Comparison of ENCODE assay signal across 12 cellular contexts in the genomic region with DNA sequence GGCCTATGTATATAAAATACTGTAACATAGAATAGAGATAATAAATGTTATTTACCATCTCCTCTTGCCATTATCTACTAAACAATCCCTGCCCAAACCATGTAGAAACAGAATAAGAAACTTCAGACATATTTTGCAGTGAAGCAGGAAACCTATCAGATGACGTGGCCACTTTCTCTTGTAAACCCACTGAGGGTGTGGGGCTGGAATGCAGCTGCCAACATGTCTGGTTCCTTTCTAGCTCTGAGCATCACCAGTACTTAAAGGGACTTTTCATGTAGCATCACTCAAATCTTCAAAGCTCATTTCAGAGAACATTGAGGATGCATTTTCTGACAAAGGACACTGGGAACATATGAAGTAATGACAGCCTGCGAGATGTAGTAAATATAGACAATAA.
DNase-seq lines count a peak whose midpoint lies in the region; ATAC-seq and TF ChIP-seq lines count a peak whose summit lies in the region.
"Had no signal": no experiment of that assay in that cellular context is flagged by ENCODE, and none has a peak within 500 bp of the region (broad histone marks: within the 10 kb centered on the region; RNA-seq: fewer than 3 reads in every experiment).

No MANE protein-coding gene starts in this region.

- TF ChIP-seq CTCF in IMR-90 (conservative IDR thresholded peaks at IDR 0.05; ENCODE audit: low read depth, low read length) (no peak), left ventricle myocardium inferior (IDR thresholded peaks at IDR 0.05; ENCODE audit: borderline replicate concordance) (no peak)

- H4K5ac ChIP-seq in IMR-90 (ENCODE audit: low read depth, low read length) = no peak overlapping the region

- no peak overlapping the region for H3K14ac ChIP-seq in IMR-90 (replicated peaks; ENCODE audit: low read depth, low read length)

- H3K4me1 ChIP-seq in CD4-positive, alpha-beta memory T cell (ENCODE audit: insufficient read depth, low read length) = no peaks in the 10 kb centered on the region
- H3K4me1 ChIP-seq in IMR-90 (ENCODE audit: control insufficient read depth, insufficient read depth, low read length) = peaks cover 5% of the 10 kb centered on the region
- no peaks in the 10 kb centered on the region for H3K4me1 ChIP-seq in left ventricle myocardium inferior
- H3K4me1 ChIP-seq: tibial artery had no signal

- no peak overlapping the region for H3K4me3 Mint-ChIP-seq in CD4-positive, alpha-beta memory T cell
- no peak overlapping the region for H3K4me3 Mint-ChIP-seq in effector memory CD8-positive, alpha-beta T cell
- H3K4me3 Mint-ChIP-seq in activated CD4-positive, alpha-beta T cell treated with anti-CD3 and anti-CD28 coated beads, Interleukin-2, amount 10 ng/mL, durations not matched to agents 24 days and 14 days = no peak overlapping the region
- H3K4me3 Mint-ChIP-seq: activated naive CD8-positive, alpha-beta T cell treated with anti-CD3 and anti-CD28 coated beads, Interleukin-2, amount 10 ng/mL, durations not matched to agents 7 days and 5 days had no signal

- WGBS in IMR-90 (ENCODE audit: extremely low coverage in 2 of 2, insufficient read length in 1 of 2), 2 experiments = no CpG with 5 or more reads among the region's 2 CpGs

- H4K91ac ChIP-seq in IMR-90 (ENCODE audit: insufficient read depth, low read depth, low read length) = 0 out of 2 replicates have a peak overlapping the region, but pooled peaks have one; percentile 10

- peak; percentile 48 for ATAC-seq in GM21360 (IDR thresholded peaks at IDR 0.05; ENCODE audit: unreplicated experiment)
- ATAC-seq in IMR-90 (ENCODE audit: low read depth) = peak; percentile 81
- ATAC-seq in effector memory CD8-positive, alpha-beta T cell (replicated peaks) = peak; percentile 68
- no peak for ATAC-seq in HG03457 (IDR thresholded peaks at IDR 0.05; ENCODE audit: unreplicated experiment)

- H3K4ac ChIP-seq in IMR-90 (ENCODE audit: low read depth, low read length) = no peak overlapping the region

- H2BK20ac ChIP-seq in IMR-90 (ENCODE audit: low read depth, low read length) = 0 out of 2 replicates have a peak overlapping the region, but pooled peaks have one; percentile 30

- no peak overlapping the region for H3K9ac ChIP-seq in IMR-90 (ENCODE audit: low read depth, low read length)

- CTCF ChIA-PET in CD4-positive, alpha-beta memory T cell (lab: Charles Lee; ENCODE audit: partially characterized antibody) = interaction anchor here (0.8 kb wide), 1 partner anchor 38 kb away, joined by 3 read pairs; no protein-coding TSS in a partner anchor
- CTCF ChIA-PET in IMR-90 (lab: Yijun Ruan, JAX) = interaction anchor here (0.6 to 1.1 kb wide), 2 partner anchors 33 to 133 kb away, joined by 3 read pairs; no protein-coding TSS in a partner anchor

- peaks cover 7 to 10% (median 8%) of the 10 kb centered on the region in 4 donors for H3K4me1 Mint-ChIP-seq in CD4-positive, alpha-beta memory T cell
- H3K4me1 Mint-ChIP-seq in effector memory CD8-positive, alpha-beta T cell (ENCODE audit: low read depth in 2 of 2) = peaks cover 2 to 5% of the 10 kb centered on the region in 2 donors
- H3K4me1 Mint-ChIP-seq in activated CD4-positive, alpha-beta T cell treated with anti-CD3 and anti-CD28 coated beads, Interleukin-2, amount 10 ng/mL, durations not matched to agents 24 days and 14 days = no peaks in the 10 kb centered on the region

- H3K23ac ChIP-seq in IMR-90 (ENCODE audit: low read depth, low read length) = no peak overlapping the region

- POLR2A ChIA-PET in CD4-positive, alpha-beta memory T cell (lab: Charles Lee; ENCODE audit: partially characterized antibody) = interaction anchor here (1.0 kb wide), 1 partner anchor 9 kb away, joined by 6 read pairs; no protein-coding TSS in a partner anchor
- POLR2A ChIA-PET in IMR-90 (lab: Charles Lee; ENCODE audit: unreplicated experiment) = no interaction called here

- H3K56ac ChIP-seq in IMR-90 (ENCODE audit: extremely low read depth, insufficient read depth, low read length) = no peak overlapping the region

- no peak overlapping the region for H2AK5ac ChIP-seq in IMR-90 (ENCODE audit: low read depth, low read length)

- H2BK15ac ChIP-seq in IMR-90 (ENCODE audit: low read depth, low read length) = no peak overlapping the region

- no peak overlapping the region for H3K27ac ChIP-seq in CD4-positive, alpha-beta memory T cell (ENCODE audit: low read depth, low read length)
- H3K27ac ChIP-seq in IMR-90 (ENCODE audit: insufficient read depth, low read length) (no peak overlapping the region), left ventricle myocardium inferior (replicated peaks) (no peak overlapping the region)
- H3K27ac ChIP-seq: tibial artery had no signal

- H3K36me3 Mint-ChIP-seq in CD4-positive, alpha-beta memory T cell = peaks cover 2 to 7% of the 10 kb centered on the region in 2 donors
- H3K36me3 Mint-ChIP-seq in effector memory CD8-positive, alpha-beta T cell (ENCODE audit: insufficient read depth) = no peaks in the 10 kb centered on the region
- H3K36me3 Mint-ChIP-seq in activated CD4-positive, alpha-beta T cell treated with anti-CD3 and anti-CD28 coated beads, Interleukin-2, amount 10 ng/mL, durations not matched to agents 24 days and 14 days (ENCODE audit: low read depth) = no peaks in the 10 kb centered on the region

- H2BK5ac ChIP-seq in IMR-90 (ENCODE audit: low read depth, low read length, poor library complexity, severe bottlenecking) = no peak overlapping the region

- H3K27me3 ChIP-seq in CD4-positive, alpha-beta memory T cell (ENCODE audit: insufficient read depth, low read length) = peaks cover 3% of the 10 kb centered on the region
- no peaks in the 10 kb centered on the region for H3K27me3 ChIP-seq in IMR-90 (ENCODE audit: control insufficient read depth, insufficient read depth, low read length)
- no peaks in the 10 kb centered on the region for H3K27me3 ChIP-seq in left ventricle myocardium inferior (ENCODE audit: low read depth)
- H3K27me3 ChIP-seq: tibial artery had no signal

- peak overlapping the region in 1 of 2 experiments; percentile 32; a peak in 1 of 4 replicates for H4K8ac ChIP-seq in IMR-90 (ENCODE audit: low read depth in 2 of 2, low read length in 2 of 2)

- H3K9me3 ChIP-seq in CD4-positive, alpha-beta memory T cell (ENCODE audit: control insufficient read depth in 1 of 2, low read length in 2 of 2) = no peaks in the 10 kb centered on the region
- H3K9me3 ChIP-seq in IMR-90 (ENCODE audit: control insufficient read depth, insufficient read depth, low read length) (peaks cover 3% of the 10 kb centered on the region; the same call in 1 of the 2 replicates), left ventricle myocardium inferior (replicated peaks) (peaks cover 10% of the 10 kb centered on the region)

- H3K4me2 ChIP-seq in IMR-90 (ENCODE audit: low read depth, low read length) = no peak overlapping the region

- no peaks in the 10 kb centered on the region for H3K79me1 ChIP-seq in IMR-90 (ENCODE audit: low read depth in 1 of 2, low read length in 2 of 2)

- no peak for TF ChIP-seq RAD21 in IMR-90 (IDR thresholded peaks at IDR 0.05; ENCODE audit: low read length)

- no TSS peak for BruUV-seq in IMR-90 (replicated peaks; lab: Mats Ljungman, UMichigan)

- H3K4me3 ChIP-seq in CD4-positive, alpha-beta memory T cell (ENCODE audit: low read length in 2 of 2) = no peak overlapping the region
- no peak overlapping the region for H3K4me3 ChIP-seq in IMR-90 (ENCODE audit: insufficient read depth, low read depth, low read length)
- H3K4me3 ChIP-seq in left ventricle myocardium inferior = no peak overlapping the region
- H3K4me3 ChIP-seq: tibial artery had no signal

- dilution Hi-C loops in IMR-90 (cut with HindIII; ENCODE audit: low sequenced_read_pairs, unreplicated experiment) = no loop called here

- no peak overlapping the region; the same call in 1 of the 2 replicates for H3K18ac ChIP-seq in IMR-90 (ENCODE audit: low read depth, low read length)

- DNase-seq in CD4-positive, alpha-beta memory T cell = peak; percentile 12 to 52 (median 24)
- DNase-seq in IMR-90 = peak; percentile 61
- no peak for DNase-seq in effector memory CD8-positive, alpha-beta T cell
- DNase-seq in left ventricle myocardium inferior = no peak
- no peak for DNase-seq in SW 1271 (lab: John Stamatoyannopoulos, UW)
- no peak for DNase-seq in activated CD4-positive, alpha-beta T cell treated with anti-CD3 and anti-CD28 coated beads, Interleukin-2, amount 10 ng/mL, durations not matched to agents 24 days and 14 days
- DNase-seq: activated naive CD8-positive, alpha-beta T cell treated with anti-CD3 and anti-CD28 coated beads, Interleukin-2, amount 10 ng/mL, durations not matched to agents 7 days and 5 days; NCI-H345; T-helper 9 cell; tibial artery had no signal

- no peak overlapping the region for H2AK9ac ChIP-seq in IMR-90 (replicated peaks; ENCODE audit: low read depth, low read length, poor library complexity)

- H3K9me1 ChIP-seq in IMR-90 (ENCODE audit: insufficient read depth, low read length) = no peaks in the 10 kb centered on the region

- H3K27me3 Mint-ChIP-seq in CD4-positive, alpha-beta memory T cell = peaks cover 20 to 43% of the 10 kb centered on the region in 2 donors
- H3K27me3 Mint-ChIP-seq in effector memory CD8-positive, alpha-beta T cell = peaks cover 74 to 84% of the 10 kb centered on the region in 2 donors
- peaks cover 49% of the 10 kb centered on the region for H3K27me3 Mint-ChIP-seq in activated CD4-positive, alpha-beta T cell treated with anti-CD3 and anti-CD28 coated beads, Interleukin-2, amount 10 ng/mL, durations not matched to agents 24 days and 14 days

- H2AFZ ChIP-seq in IMR-90 (replicated peaks; ENCODE audit: low read length, poor library complexity) = no peak overlapping the region

- H3K27ac Mint-ChIP-seq in CD4-positive, alpha-beta memory T cell = peak overlapping the region in 1 of 7 donors; percentile 10
- no peak overlapping the region for H3K27ac Mint-ChIP-seq in effector memory CD8-positive, alpha-beta T cell
- no peak overlapping the region for H3K27ac Mint-ChIP-seq in activated CD4-positive, alpha-beta T cell treated with anti-CD3 and anti-CD28 coated beads, Interleukin-2, amount 10 ng/mL, durations not matched to agents 24 days and 14 days
- H3K27ac Mint-ChIP-seq: activated naive CD8-positive, alpha-beta T cell treated with anti-CD3 and anti-CD28 coated beads, Interleukin-2, amount 10 ng/mL, durations not matched to agents 7 days and 5 days had no signal

- no peaks in the 10 kb centered on the region for H4K20me1 ChIP-seq in IMR-90 (ENCODE audit: insufficient read depth, low read length)

- H3K36me3 ChIP-seq in CD4-positive, alpha-beta memory T cell (ENCODE audit: insufficient read depth, low read length) = no peaks in the 10 kb centered on the region
- H3K36me3 ChIP-seq in IMR-90 (ENCODE audit: control insufficient read depth, insufficient read depth, low read length) = no peaks in the 10 kb centered on the region
- no peaks in the 10 kb centered on the region for H3K36me3 ChIP-seq in left ventricle myocardium inferior
- H3K36me3 ChIP-seq: tibial artery had no signal

- TF ChIP-seq POLR2A in IMR-90 (IDR thresholded peaks at IDR 0.05; ENCODE audit: low read depth, low read length) = no peak

- H2BK120ac ChIP-seq in IMR-90 (ENCODE audit: low read depth, low read length) = peak overlapping the region; percentile 1; the same call in 1 of the 2 replicates

- in situ Hi-C loops in IMR-90 (cut with MboI; ENCODE audit: low sequenced_read_pairs) = no loop called here

- intact Hi-C loops in CD4-positive, alpha-beta memory T cell (cut with micrococcal nuclease) = no loop called here
- intact Hi-C loops in IMR-90 (cut with micrococcal nuclease) = no loop called here
- intact Hi-C loops in left ventricle myocardium inferior (cut with micrococcal nuclease) = no loop called here
- intact Hi-C loops in activated CD4-positive, alpha-beta T cell treated with anti-CD3 and anti-CD28 coated beads, Interleukin-2, amount 10 ng/mL, durations not matched to agents 24 days and 14 days (cut with micrococcal nuclease) = no loop called here

- peaks cover 6 to 21% (median 11%) of the 10 kb centered on the region in 8 donors for H3K9me3 Mint-ChIP-seq in CD4-positive, alpha-beta memory T cell
- H3K9me3 Mint-ChIP-seq in effector memory CD8-positive, alpha-beta T cell = peaks cover 3 to 13% of the 10 kb centered on the region in 2 donors
- peaks cover 18% of the 10 kb centered on the region for H3K9me3 Mint-ChIP-seq in activated CD4-positive, alpha-beta T cell treated with anti-CD3 and anti-CD28 coated beads, Interleukin-2, amount 10 ng/mL, durations not matched to agents 24 days and 14 days

Comparison
In these comparisons a context has a peak if more than half of its experiments do, and no peak if none do; other contexts are left out.
1. DNase-seq: peak in CD4-positive, alpha-beta memory T cell (5 of 5) and IMR-90 (single experiment); none in effector memory CD8-positive, alpha-beta T cell (0 of 3), left ventricle myocardium inferior (single experiment), SW 1271 (0 of 2) and activated CD4-positive, alpha-beta T cell treated with anti-CD3 and anti-CD28 coated beads, Interleukin-2, amount 10 ng/mL, durations not matched to agents 24 days and 14 days (single experiment).